Comparison of ENCODE assay signal across 1 cellular context in genomic region chr7:134892963-134893362, GRCh38.
TF ChIP-seq lines count a peak whose summit lies in the region.

No MANE protein-coding gene starts in this region.

TF ChIP-seq in HepG2, 621 proteins besides CTCF, POLR2A, EP300 and RAD21 (continued from another document and continues in another):
- no peak for TF ChIP-seq ZNF646 (CRISPR knock-in tag; IDR thresholded peaks at IDR 0.05)
- TF ChIP-seq ATM (IDR thresholded peaks at IDR 0.05; ENCODE audit: borderline replicate concordance), result no peak
- TF ChIP-seq NR1H2 (CRISPR knock-in tag; IDR thresholded peaks at IDR 0.05; ENCODE audit: borderline replicate concordance, low read depth), result no peak
- no peak for TF ChIP-seq HOXA9 (CRISPR knock-in tag; IDR thresholded peaks at IDR 0.05; ENCODE audit: borderline replicate concordance)
- no peak for TF ChIP-seq ZBTB4 (CRISPR knock-in tag; IDR thresholded peaks at IDR 0.05; ENCODE audit: borderline replicate concordance)
- TF ChIP-seq RARG (CRISPR knock-in tag; IDR thresholded peaks at IDR 0.05; ENCODE audit: low read depth), result no peak
- TF ChIP-seq ATRX (CRISPR knock-in tag; IDR thresholded peaks at IDR 0.05; ENCODE audit: borderline replicate concordance), result no peak
- TF ChIP-seq KDM5A (IDR thresholded peaks at IDR 0.05; ENCODE audit: borderline replicate concordance, low read length), result no peak
- no peak for TF ChIP-seq ZNF883 (CRISPR knock-in tag; IDR thresholded peaks at IDR 0.05; ENCODE audit: not compliant biosample characterization)
- TF ChIP-seq GZF1 (CRISPR knock-in tag; IDR thresholded peaks at IDR 0.05), result peak; percentile 76; the same call in 1 of the 2 replicates
- TF ChIP-seq REPIN1 (CRISPR knock-in tag; IDR thresholded peaks at IDR 0.05; ENCODE audit: borderline replicate concordance, low read depth), result no peak
- no peak for TF ChIP-seq ZNF274 (CRISPR knock-in tag; IDR thresholded peaks at IDR 0.05)
- TF ChIP-seq JDP2 (CRISPR knock-in tag; IDR thresholded peaks at IDR 0.05; ENCODE audit: borderline replicate concordance), result no peak
- TF ChIP-seq ZNF549 (CRISPR knock-in tag; IDR thresholded peaks at IDR 0.05), result no peak
- TF ChIP-seq U2AF1 (optimal IDR thresholded peaks at IDR 0.05; ENCODE audit: low read depth, low read length), result no peak
- no peak for TF ChIP-seq MIER3 (CRISPR knock-in tag; IDR thresholded peaks at IDR 0.05; ENCODE audit: borderline replicate concordance)
- TF ChIP-seq JUNB (CRISPR knock-in tag; IDR thresholded peaks at IDR 0.05; ENCODE audit: borderline replicate concordance), result no peak
- TF ChIP-seq ZNF138 (CRISPR knock-in tag; IDR thresholded peaks at IDR 0.05; ENCODE audit: low read depth), result no peak
- TF ChIP-seq PRDM15 (CRISPR knock-in tag; IDR thresholded peaks at IDR 0.05), result peak; percentile 90
- no peak for TF ChIP-seq MED13 (CRISPR knock-in tag; IDR thresholded peaks at IDR 0.05)
- no peak for TF ChIP-seq SOX6 (IDR thresholded peaks at IDR 0.05)
- 0 out of 2 replicates have a peak, but pooled peaks have one; percentile 27 for TF ChIP-seq SOX6 (CRISPR knock-in tag; IDR thresholded peaks at IDR 0.05)
- no peak for TF ChIP-seq TCF12 (IDR thresholded peaks at IDR 0.05)
- TF ChIP-seq TCF12 (CRISPR knock-in tag; IDR thresholded peaks at IDR 0.05), result no peak
- TF ChIP-seq ZNF513 (CRISPR knock-in tag; conservative IDR thresholded peaks at IDR 0.05), result no peak
- TF ChIP-seq TRAFD1 (CRISPR knock-in tag; IDR thresholded peaks at IDR 0.05; ENCODE audit: borderline replicate concordance), result no peak
- no peak for TF ChIP-seq IRX3 (CRISPR knock-in tag; IDR thresholded peaks at IDR 0.05; ENCODE audit: borderline replicate concordance, low read depth)
- no peak for TF ChIP-seq FOXP1 (IDR thresholded peaks at IDR 0.05)
- TF ChIP-seq FOXP1 (CRISPR knock-in tag; IDR thresholded peaks at IDR 0.05), result peak; percentile 48; the same call in 1 of the 2 replicates
- TF ChIP-seq RFXANK (CRISPR knock-in tag; IDR thresholded peaks at IDR 0.05), result no peak
- TF ChIP-seq IRF2 (CRISPR knock-in tag; IDR thresholded peaks at IDR 0.05), result 0 out of 2 replicates have a peak, but pooled peaks have one; percentile 36
- no peak for TF ChIP-seq AHR (CRISPR knock-in tag; IDR thresholded peaks at IDR 0.05)
- no peak for TF ChIP-seq NAIF1 (CRISPR knock-in tag; IDR thresholded peaks at IDR 0.05; ENCODE audit: borderline replicate concordance)
- no peak for TF ChIP-seq ZNF367 (CRISPR knock-in tag; IDR thresholded peaks at IDR 0.05; ENCODE audit: borderline replicate concordance)
- TF ChIP-seq ISX (CRISPR knock-in tag; conservative IDR thresholded peaks at IDR 0.05), result no peak
- no peak for TF ChIP-seq ZBTB25 (CRISPR knock-in tag; IDR thresholded peaks at IDR 0.05)
- no peak for TF ChIP-seq ZMYM3 (CRISPR knock-in tag; IDR thresholded peaks at IDR 0.05)
- no peak for TF ChIP-seq CEBPZ (IDR thresholded peaks at IDR 0.05; ENCODE audit: low read length)
- peak; percentile 49 for TF ChIP-seq HNRNPK (IDR thresholded peaks at IDR 0.05; ENCODE audit: low read depth, low read length, poor library complexity, severe bottlenecking)
- no peak for TF ChIP-seq NFE2 (CRISPR knock-in tag; IDR thresholded peaks at IDR 0.05)
- TF ChIP-seq ZNF546 (CRISPR knock-in tag; conservative IDR thresholded peaks at IDR 0.05), result no peak
- TF ChIP-seq SP5 (CRISPR knock-in tag; IDR thresholded peaks at IDR 0.05; ENCODE audit: borderline replicate concordance, low read depth), result no peak
- no peak for TF ChIP-seq NKX3-1 (CRISPR knock-in tag; IDR thresholded peaks at IDR 0.05)
